ENCODE assay signal across 8 cellular contexts in genomic region chr15:41928637-41929620, GRCh38. TPM values are rescaled to one million over a fixed set of nuclear protein-coding genes. Genes with fewer than 3 reads are reported as not detected.
DNase-seq lines count a peak whose midpoint lies in the region; ATAC-seq, FAIRE-seq and TF ChIP-seq lines count a peak whose summit lies in the region.

No MANE protein-coding gene starts in this region.

- no peak for TF ChIP-seq CTCF in fibroblast of the aortic adventitia (IDR thresholded peaks at IDR 0.05; ENCODE audit: insufficient read depth, low read length)
- no peak for TF ChIP-seq CTCF in thyroid gland (IDR thresholded peaks at IDR 0.05)

- H3K4me3 ChIP-seq in fibroblast of the aortic adventitia (ENCODE audit: low read depth, low read length) (no peak overlapping the region), thyroid gland (replicated peaks in 1 of 3) (no peak overlapping the region)

- H3K4me1 ChIP-seq in thyroid gland: peaks cover 4 to 48% of the 10 kb centered on the region in 2 donors

- H3K9me3 ChIP-seq in thyroid gland: no peaks in the 10 kb centered on the region

- no peak for FAIRE-seq in HTR-8/SVneo (lab: Jason Lieb, UNC)

- TF ChIP-seq POLR2A in thyroid gland (IDR thresholded peaks at IDR 0.05): no peak

- ATAC-seq in GM21360 (IDR thresholded peaks at IDR 0.05; ENCODE audit: unreplicated experiment) (peak; percentile 76), HG03521 (IDR thresholded peaks at IDR 0.05; ENCODE audit: unreplicated experiment) (peak; percentile 57)

- H3K27ac ChIP-seq in thyroid gland: peak overlapping the region in 2 of 3 donors; percentile 14 to 64

- 62 to 68% methylated on average over 16 of the region's 16 CpGs for WGBS in thyroid gland, 2 donors

- no peaks in the 10 kb centered on the region for H3K36me3 ChIP-seq in thyroid gland

- intact Hi-C loops in thyroid gland (cut with DNase I): no loop called here

- peak; percentile 77 for DNase-seq in ELF-1 (ENCODE audit: low read depth, low spot score)
- peak; percentile 17 for DNase-seq in fibroblast of the aortic adventitia (ENCODE audit: low read depth)
- peak in 1 of 2 donors; percentile 45 for DNase-seq in thyroid gland
- DNase-seq in Kasumi-1 (lab: John Stamatoyannopoulos, UW): no peak
- no peak for DNase-seq in HTR-8/SVneo (ENCODE audit: insufficient read length, low spot score)
- DNase-seq in activated naive CD4-positive, alpha-beta T cell (lab: John Stamatoyannopoulos, UW): no peak

- no peaks in the 10 kb centered on the region for H3K27me3 ChIP-seq in thyroid gland

RNA-seq across cellular contexts. Expression of gene SPTBN5, which starts 35.1 kb away (rescaled TPM):
- 0.18 and 0.57 TPM in 2 replicates for total RNA-seq in fibroblast of the aortic adventitia (ENCODE audit: low replicate concordance)
- total RNA-seq in thyroid gland: 1 to 10 TPM in 3 of 4 donors, under 1 TPM in 1; 0.40 to 2.5 (median 1.8) TPM

RNA-seq across cellular contexts. Expression of gene EHD4, which starts 43.4 kb away (rescaled TPM):
- total RNA-seq in fibroblast of the aortic adventitia (ENCODE audit: low replicate concordance) (10.8 and 12.1 TPM in 2 replicates), thyroid gland (10 to 100 TPM; 29.7 to 66.7 (median 37.9) TPM)

Comparison
In these comparisons a context has a peak if more than half of its experiments do, and no peak if none do; other contexts are left out.
1. DNase-seq: peak in ELF-1 (single experiment) and fibroblast of the aortic adventitia (single experiment); none in Kasumi-1 (0 of 2), HTR-8/SVneo (single experiment) and activated naive CD4-positive, alpha-beta T cell (0 of 4).